Comparison of ENCODE assay signal across 22 cellular contexts in the genomic region with DNA sequence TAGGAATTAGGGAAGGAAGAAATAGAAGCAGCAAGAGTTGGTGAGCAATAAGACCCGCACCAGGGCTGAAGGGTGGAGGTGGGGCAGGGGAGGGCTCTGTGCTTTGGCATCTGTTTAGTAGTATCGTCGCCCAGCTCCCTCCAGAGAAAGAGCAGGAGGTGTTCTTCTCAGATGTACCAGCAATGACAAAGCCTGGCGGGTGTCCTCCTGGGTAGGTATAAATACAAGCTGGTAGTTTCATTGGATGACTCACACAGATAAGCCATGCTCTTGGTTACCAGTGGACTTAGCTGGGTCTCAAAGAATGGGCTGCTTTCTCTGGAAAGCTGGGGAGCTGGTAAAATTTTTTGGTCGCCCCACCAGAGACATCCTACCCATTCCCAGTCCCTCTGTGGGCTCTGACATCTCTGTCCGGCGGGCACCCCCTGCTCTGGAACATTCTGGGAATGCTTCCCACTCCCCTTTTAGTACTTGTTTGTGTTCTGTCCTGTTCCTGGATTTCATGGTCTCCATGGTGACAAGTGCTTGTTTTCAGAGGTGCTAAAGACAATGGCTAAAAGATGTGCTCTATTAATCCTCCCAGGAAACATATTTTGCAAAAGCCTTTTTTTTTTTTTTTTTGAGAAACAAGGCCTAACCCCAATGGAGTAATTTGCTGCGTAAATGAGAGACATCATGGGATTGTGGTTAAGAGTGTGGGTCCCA. TPM values are rescaled to one million over a fixed set of nuclear protein-coding genes. Genes with fewer than 3 reads are reported as not detected.
DNase-seq lines count a peak whose midpoint lies in the region; ATAC-seq and TF ChIP-seq lines count a peak whose summit lies in the region.
"Had no signal": no experiment of that assay in that cellular context is flagged by ENCODE, and none has a peak within 500 bp of the region (broad histone marks: within the 10 kb centered on the region; RNA-seq: fewer than 3 reads in every experiment).

No MANE protein-coding gene starts in this region.

- no peak overlapping the region for H3K4me3 Mint-ChIP-seq in activated naive CD8-positive, alpha-beta T cell treated with anti-CD3 and anti-CD28 coated beads, Interleukin-2, amount 50 U/mL, for 24 hours
- H3K4me3 Mint-ChIP-seq in activated naive CD8-positive, alpha-beta T cell treated with anti-CD3 and anti-CD28 coated beads for 36 hours, result no peak overlapping the region
- no peak overlapping the region for H3K4me3 Mint-ChIP-seq in stimulated activated naive CD8-positive, alpha-beta T cell treated with anti-CD3 and anti-CD28 coated beads, Interleukin-15, Interleukin-2, amounts not matched to agents 100 ng/mL and 50 ng/mL, for 24 hours
- no peak overlapping the region for H3K4me3 Mint-ChIP-seq in natural killer cell treated with Interleukin-12 subunit alpha and Interleukin-12 subunit beta and Interleukin-15 and Interleukin-18, amount 100 ng/mL, for 72 hours
- H3K4me3 Mint-ChIP-seq: activated naive CD8-positive, alpha-beta T cell treated with anti-CD3 and anti-CD28 coated beads, Interleukin-2, amount 10 ng/mL, durations not matched to agents 7 days and 5 days; natural killer cell had no signal

- H3K36me3 ChIP-seq in PC-3 (ENCODE audit: low read depth, low read length), result no peaks in the 10 kb centered on the region; the same call in 1 of the 2 replicates
- H3K36me3 ChIP-seq in colonic mucosa, result no peaks in the 10 kb centered on the region
- H3K36me3 ChIP-seq: right lobe of liver, WERI-Rb-1 had no signal

- CTCF ChIA-PET in PC-3 (lab: Charles Lee), result no interaction called here

- H3F3A ChIP-seq in PC-3 (ENCODE audit: low read length, unreplicated experiment), result no peaks in the 10 kb centered on the region

- no peak overlapping the region for H3K4me3 ChIP-seq in PC-3 (ENCODE audit: low read length)
- no peak overlapping the region for H3K4me3 ChIP-seq in colonic mucosa
- H3K4me3 ChIP-seq: coronary artery, esophagus squamous epithelium, K562, left lung, Peyer's patch, right lobe of liver had no signal

- H3K79me2 ChIP-seq in PC-3 (ENCODE audit: low read length), result no peaks in the 10 kb centered on the region

- DNase-seq in activated naive CD8-positive, alpha-beta T cell treated with anti-CD3 and anti-CD28 coated beads, Interleukin-2, amount 50 U/mL, for 24 hours, result no peak
- DNase-seq in activated naive CD8-positive, alpha-beta T cell treated with anti-CD3 and anti-CD28 coated beads for 36 hours, result no peak
- peak; percentile 38 for DNase-seq in PC-3
- peak; percentile 47 for DNase-seq in glomerular visceral epithelial cell (ENCODE audit: extremely low spot score)
- DNase-seq in natural killer cell treated with Interleukin-12 subunit alpha and Interleukin-12 subunit beta and Interleukin-15 and Interleukin-18, amount 100 ng/mL, for 72 hours (ENCODE audit: low spot score), result no peak
- DNase-seq in colonic mucosa, result no peak
- DNase-seq: activated naive CD8-positive, alpha-beta T cell treated with anti-CD3 and anti-CD28 coated beads, Interleukin-2, amount 10 ng/mL, durations not matched to agents 7 days and 5 days; DMS153; esophagus squamous epithelium; left lung; natural killer cell; NCI-H1436; NCI-H526; right lobe of liver; SW 1271; WERI-Rb-1 had no signal

- H3K27ac Mint-ChIP-seq in activated naive CD8-positive, alpha-beta T cell treated with anti-CD3 and anti-CD28 coated beads, Interleukin-2, amount 50 U/mL, for 24 hours, result peak overlapping the region; percentile 79
- no peak overlapping the region for H3K27ac Mint-ChIP-seq in activated naive CD8-positive, alpha-beta T cell treated with anti-CD3 and anti-CD28 coated beads for 36 hours
- H3K27ac Mint-ChIP-seq in stimulated activated naive CD8-positive, alpha-beta T cell treated with anti-CD3 and anti-CD28 coated beads, Interleukin-15, Interleukin-2, amounts not matched to agents 100 ng/mL and 50 ng/mL, for 24 hours, result peak overlapping the region; percentile 72
- H3K27ac Mint-ChIP-seq in natural killer cell treated with Interleukin-12 subunit alpha and Interleukin-12 subunit beta and Interleukin-15 and Interleukin-18, amount 100 ng/mL, for 72 hours, result peak overlapping the region in 1 of 2 donors; percentile 56
- H3K27ac Mint-ChIP-seq: activated naive CD8-positive, alpha-beta T cell treated with anti-CD3 and anti-CD28 coated beads, Interleukin-2, amount 10 ng/mL, durations not matched to agents 7 days and 5 days; natural killer cell had no signal

- no TSS peak for BruUV-seq in PC-3 (replicated peaks; lab: Mats Ljungman, UMichigan)

- H3K4me2 ChIP-seq in PC-3 (ENCODE audit: low read length), result no peak overlapping the region

- H3K4me1 ChIP-seq in PC-3 (ENCODE audit: insufficient read depth, low read length), result 0 out of 2 replicates have a peak, but pooled peaks cover 6% of the 10 kb centered on the region
- no peaks in the 10 kb centered on the region for H3K4me1 ChIP-seq in colonic mucosa

- H3K36me3 Mint-ChIP-seq in activated naive CD8-positive, alpha-beta T cell treated with anti-CD3 and anti-CD28 coated beads, Interleukin-2, amount 50 U/mL, for 24 hours (ENCODE audit: low read depth), result peaks cover 42% of the 10 kb centered on the region
- peaks cover 45% of the 10 kb centered on the region for H3K36me3 Mint-ChIP-seq in activated naive CD8-positive, alpha-beta T cell treated with anti-CD3 and anti-CD28 coated beads for 36 hours
- peaks cover 61% of the 10 kb centered on the region for H3K36me3 Mint-ChIP-seq in stimulated activated naive CD8-positive, alpha-beta T cell treated with anti-CD3 and anti-CD28 coated beads, Interleukin-15, Interleukin-2, amounts not matched to agents 100 ng/mL and 50 ng/mL, for 24 hours (ENCODE audit: low read depth)
- peaks cover 6% of the 10 kb centered on the region for H3K36me3 Mint-ChIP-seq in natural killer cell treated with Interleukin-12 subunit alpha and Interleukin-12 subunit beta and Interleukin-15 and Interleukin-18, amount 100 ng/mL, for 72 hours
- H3K36me3 Mint-ChIP-seq: natural killer cell had no signal

- H3K27me3 ChIP-seq in PC-3 (ENCODE audit: low read length), result no peaks in the 10 kb centered on the region
- no peaks in the 10 kb centered on the region for H3K27me3 ChIP-seq in colonic mucosa
- H3K27me3 ChIP-seq: esophagus squamous epithelium, left lung, Peyer's patch, right lobe of liver had no signal

- H3K4me1 Mint-ChIP-seq in activated naive CD8-positive, alpha-beta T cell treated with anti-CD3 and anti-CD28 coated beads, Interleukin-2, amount 50 U/mL, for 24 hours, result peaks cover 38% of the 10 kb centered on the region
- peaks cover 12% of the 10 kb centered on the region for H3K4me1 Mint-ChIP-seq in activated naive CD8-positive, alpha-beta T cell treated with anti-CD3 and anti-CD28 coated beads for 36 hours
- peaks cover 44% of the 10 kb centered on the region for H3K4me1 Mint-ChIP-seq in stimulated activated naive CD8-positive, alpha-beta T cell treated with anti-CD3 and anti-CD28 coated beads, Interleukin-15, Interleukin-2, amounts not matched to agents 100 ng/mL and 50 ng/mL, for 24 hours (ENCODE audit: low read depth)
- H3K4me1 Mint-ChIP-seq in natural killer cell treated with Interleukin-12 subunit alpha and Interleukin-12 subunit beta and Interleukin-15 and Interleukin-18, amount 100 ng/mL, for 72 hours (ENCODE audit: low read depth in 2 of 2), result peaks cover 15 to 17% of the 10 kb centered on the region in 2 donors

- H3K27ac ChIP-seq in PC-3 (ENCODE audit: low read length) (no peak overlapping the region), colonic mucosa (no peak overlapping the region)
- H3K27ac ChIP-seq: coronary artery, left lung, right lobe of liver, WERI-Rb-1 had no signal

- H3K9me3 ChIP-seq in PC-3 (ENCODE audit: low read length) (no peaks in the 10 kb centered on the region), colonic mucosa (no peaks in the 10 kb centered on the region)
- H3K9me3 ChIP-seq: esophagus squamous epithelium, left lung, Peyer's patch, right lobe of liver had no signal

- TF ChIP-seq CTCF in PC-3 (conservative IDR thresholded peaks at IDR 0.05; ENCODE audit: low read depth, low read length) (no peak), colonic mucosa (IDR thresholded peaks at IDR 0.05) (no peak)

- intact Hi-C loops in PC-3 (cut with micrococcal nuclease) (loop anchor here (2.0 kb wide), 1 partner anchor 48 kb away; no protein-coding TSS in a partner anchor), colonic mucosa (cut with DNase I) (no loop called here)

- H3K9me2 ChIP-seq in PC-3 (replicated peaks; ENCODE audit: low read length), result no peaks in the 10 kb centered on the region

- H2AFZ ChIP-seq in PC-3 (ENCODE audit: low read length), result no peak overlapping the region

- ATAC-seq in activated naive CD8-positive, alpha-beta T cell treated with anti-CD3 and anti-CD28 coated beads, Interleukin-2, amount 50 U/mL, for 24 hours, result peak; percentile 46
- ATAC-seq in PC-3 (peak; percentile 42; the same call in 1 of the 2 replicates), HG03108 (IDR thresholded peaks at IDR 0.05; ENCODE audit: unreplicated experiment) (no peak)
- no peak for ATAC-seq in natural killer cell treated with Interleukin-12 subunit alpha and Interleukin-12 subunit beta and Interleukin-15 and Interleukin-18, amount 100 ng/mL, for 72 hours
- ATAC-seq: HCT116, K562, left lung, natural killer cell, right lobe of liver had no signal

- H3K9ac ChIP-seq in PC-3 (ENCODE audit: low read length), result no peak overlapping the region
- no peak overlapping the region for H3K9ac ChIP-seq in colonic mucosa (ENCODE audit: low read depth in 2 of 2, low read length in 2 of 2)

- H3K27me3 Mint-ChIP-seq in activated naive CD8-positive, alpha-beta T cell treated with anti-CD3 and anti-CD28 coated beads, Interleukin-2, amount 50 U/mL, for 24 hours, result no peaks in the 10 kb centered on the region
- no peaks in the 10 kb centered on the region for H3K27me3 Mint-ChIP-seq in activated naive CD8-positive, alpha-beta T cell treated with anti-CD3 and anti-CD28 coated beads for 36 hours
- H3K27me3 Mint-ChIP-seq in stimulated activated naive CD8-positive, alpha-beta T cell treated with anti-CD3 and anti-CD28 coated beads, Interleukin-15, Interleukin-2, amounts not matched to agents 100 ng/mL and 50 ng/mL, for 24 hours, result no peaks in the 10 kb centered on the region
- no peaks in the 10 kb centered on the region for H3K27me3 Mint-ChIP-seq in natural killer cell treated with Interleukin-12 subunit alpha and Interleukin-12 subunit beta and Interleukin-15 and Interleukin-18, amount 100 ng/mL, for 72 hours
- H3K27me3 Mint-ChIP-seq: activated naive CD8-positive, alpha-beta T cell treated with anti-CD3 and anti-CD28 coated beads, Interleukin-2, amount 10 ng/mL, durations not matched to agents 7 days and 5 days had no signal

- POLR2A ChIA-PET in PC-3 (lab: Charles Lee; ENCODE audit: unreplicated experiment), result interaction anchor here (0.5 kb wide), 1 partner anchor 55 kb away, joined by 11 read pairs; a partner anchor contains a TSS

- H4K20me1 ChIP-seq in PC-3 (ENCODE audit: low read length), result no peaks in the 10 kb centered on the region

- peaks cover 8% of the 10 kb centered on the region for H3K9me3 Mint-ChIP-seq in activated naive CD8-positive, alpha-beta T cell treated with anti-CD3 and anti-CD28 coated beads, Interleukin-2, amount 50 U/mL, for 24 hours
- peaks cover 4% of the 10 kb centered on the region for H3K9me3 Mint-ChIP-seq in activated naive CD8-positive, alpha-beta T cell treated with anti-CD3 and anti-CD28 coated beads for 36 hours
- no peaks in the 10 kb centered on the region for H3K9me3 Mint-ChIP-seq in stimulated activated naive CD8-positive, alpha-beta T cell treated with anti-CD3 and anti-CD28 coated beads, Interleukin-15, Interleukin-2, amounts not matched to agents 100 ng/mL and 50 ng/mL, for 24 hours
- no peaks in the 10 kb centered on the region for H3K9me3 Mint-ChIP-seq in natural killer cell treated with Interleukin-12 subunit alpha and Interleukin-12 subunit beta and Interleukin-15 and Interleukin-18, amount 100 ng/mL, for 72 hours
- H3K9me3 Mint-ChIP-seq: activated naive CD8-positive, alpha-beta T cell treated with anti-CD3 and anti-CD28 coated beads, Interleukin-2, amount 10 ng/mL, durations not matched to agents 7 days and 5 days; natural killer cell had no signal

RNA-seq across cellular contexts. Expression of a gene that starts 15.4 kb away (rescaled TPM):
- 1 to 10 TPM; 1.2 to 1.5 TPM for total RNA-seq in activated naive CD8-positive, alpha-beta T cell treated with anti-CD3 and anti-CD28 coated beads for 36 hours
- total RNA-seq in PC-3 (2014; rRNA removed) (1.6 and 1.9 TPM in 2 replicates), colonic mucosa (1 to 10 TPM; 1.6 TPM)
- total RNA-seq in natural killer cell treated with Interleukin-12 subunit alpha and Interleukin-12 subunit beta and Interleukin-15 and Interleukin-18, amount 100 ng/mL, for 72 hours, result 1 to 10 TPM; 3.0 to 3.1 TPM

RNA-seq across cellular contexts. Expression of a gene that starts 17.5 kb away (rescaled TPM):
- total RNA-seq in activated naive CD8-positive, alpha-beta T cell treated with anti-CD3 and anti-CD28 coated beads for 36 hours, result 10 to 100 TPM; 65.5 to 67.2 TPM
- total RNA-seq in PC-3 (2014; rRNA removed), result 30.6 and 51.3 TPM in 2 replicates
- 10 to 100 TPM; 44.6 to 63.5 TPM for total RNA-seq in natural killer cell treated with Interleukin-12 subunit alpha and Interleukin-12 subunit beta and Interleukin-15 and Interleukin-18, amount 100 ng/mL, for 72 hours
- 100 to 1,000 TPM in 1 of 2 donors, 10 to 100 TPM in 1; 86.7 to 128 TPM for total RNA-seq in colonic mucosa

RNA-seq across cellular contexts. Expression of a gene that starts 54.7 kb away (rescaled TPM):
- 10 to 100 TPM; 16.0 to 17.9 TPM for total RNA-seq in activated naive CD8-positive, alpha-beta T cell treated with anti-CD3 and anti-CD28 coated beads for 36 hours
- 9.8 and 12.2 TPM in 2 replicates for total RNA-seq in PC-3 (2014; rRNA removed)
- 1 to 10 TPM; 1.5 to 1.6 TPM for total RNA-seq in natural killer cell treated with Interleukin-12 subunit alpha and Interleukin-12 subunit beta and Interleukin-15 and Interleukin-18, amount 100 ng/mL, for 72 hours
- 1 to 10 TPM; 3.3 to 5.1 TPM for total RNA-seq in colonic mucosa

Comparison
In these comparisons a context has a peak if more than half of its experiments do, and no peak if none do; other contexts are left out.
1. ATAC-seq: peak in activated naive CD8-positive, alpha-beta T cell treated with anti-CD3 and anti-CD28 coated beads, Interleukin-2, amount 50 U/mL, for 24 hours (single experiment) and PC-3 (single experiment); none in natural killer cell treated with Interleukin-12 subunit alpha and Interleukin-12 subunit beta and Interleukin-15 and Interleukin-18, amount 100 ng/mL, for 72 hours (0 of 2) and HG03108 (single experiment).
2. DNase-seq: peak in PC-3 (single experiment) and glomerular visceral epithelial cell (single experiment); none in activated naive CD8-positive, alpha-beta T cell treated with anti-CD3 and anti-CD28 coated beads, Interleukin-2, amount 50 U/mL, for 24 hours (single experiment), activated naive CD8-positive, alpha-beta T cell treated with anti-CD3 and anti-CD28 coated beads for 36 hours (single experiment), natural killer cell treated with Interleukin-12 subunit alpha and Interleukin-12 subunit beta and Interleukin-15 and Interleukin-18, amount 100 ng/mL, for 72 hours (single experiment) and colonic mucosa (single experiment).